In the genomic region with DNA sequence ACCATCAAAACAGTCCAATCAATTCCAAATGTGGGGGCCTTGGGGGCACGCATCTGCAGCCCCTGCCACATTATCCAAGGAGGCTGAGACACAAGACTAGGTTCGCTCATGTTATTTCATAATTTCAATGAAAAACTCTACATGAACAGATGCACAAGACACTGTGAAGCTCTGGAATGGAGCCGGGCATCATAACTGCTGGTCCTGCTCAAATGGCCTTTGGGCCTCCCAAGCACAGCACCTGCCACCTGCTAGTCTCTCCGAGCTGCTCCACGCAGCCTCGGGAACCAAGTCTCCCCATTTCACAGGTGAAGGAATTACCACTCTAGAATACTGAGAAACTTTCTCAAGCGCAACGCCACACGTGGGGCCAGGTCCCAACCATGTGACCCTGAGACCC, we compare ENCODE assay signal across 13 cellular contexts. TPM values are rescaled to one million over a fixed set of nuclear protein-coding genes. Genes with fewer than 3 reads are reported as not detected.
DNase-seq lines count a peak whose midpoint lies in the region; ATAC-seq and TF ChIP-seq lines count a peak whose summit lies in the region.
"Had no signal": no experiment of that assay in that cellular context is flagged by ENCODE, and none has a peak within 500 bp of the region (broad histone marks: within the 10 kb centered on the region; RNA-seq: fewer than 3 reads in every experiment).

No MANE protein-coding gene starts in this region.

- H3K27me3 ChIP-seq in breast epithelium (no peaks in the 10 kb centered on the region), muscle layer of colon (ENCODE audit: control insufficient read depth in 1 of 2, insufficient read depth in 2 of 2, low read length in 2 of 2) (no peaks in the 10 kb centered on the region)

- no peak for DNase-seq in MCF 10A (ENCODE audit: unreplicated experiment)
- DNase-seq in breast epithelium (ENCODE audit: low spot score in 2 of 2) = no peak
- peak; percentile 32 for DNase-seq in activated CD8-positive, alpha-beta memory T cell treated with anti-CD3 and anti-CD28 coated beads, Interleukin-2, amount 10 ng/mL, durations not matched to agents 7 days and 5 days
- no peak for DNase-seq in stimulated activated CD4-positive, alpha-beta T cell treated with anti-CD3 and anti-CD28 coated beads, Interleukin-4, amount 100 ng/mL, for 24 hours
- no peak for DNase-seq in islet precursor cell
- DNase-seq: Caco-2; CD4-positive, alpha-beta T cell; GM23248; HCEC 1CT had no signal

- H3K4me1 ChIP-seq in breast epithelium = no peaks in the 10 kb centered on the region
- H3K4me1 ChIP-seq in muscle layer of colon (ENCODE audit: insufficient read depth, low read length) = peaks cover 15% of the 10 kb centered on the region
- H3K4me1 ChIP-seq: Caco-2 had no signal

- H3K9me3 Mint-ChIP-seq in MCF 10A (ENCODE audit: unreplicated experiment) = no peaks in the 10 kb centered on the region
- H3K9me3 Mint-ChIP-seq in activated CD8-positive, alpha-beta memory T cell treated with anti-CD3 and anti-CD28 coated beads, Interleukin-2, amount 10 ng/mL, durations not matched to agents 7 days and 5 days (ENCODE audit: low read depth) = no peaks in the 10 kb centered on the region
- H3K9me3 Mint-ChIP-seq: CD4-positive, alpha-beta T cell; IgD-negative memory B cell had no signal

- H3K9me3 ChIP-seq in breast epithelium (no peaks in the 10 kb centered on the region), muscle layer of colon (ENCODE audit: low read length) (no peaks in the 10 kb centered on the region)
- H3K9me3 ChIP-seq: Caco-2 had no signal

- TF ChIP-seq POLR2A in breast epithelium (IDR thresholded peaks at IDR 0.05) = no peak

- POLR2A ChIA-PET in MCF 10A (lab: Yijun Ruan, JAX) = interaction anchor here (0.6 kb wide), 2 partner anchors 12 to 203 kb away, joined by 3 read pairs; no protein-coding TSS in a partner anchor

- ATAC-seq in activated CD8-positive, alpha-beta memory T cell treated with anti-CD3 and anti-CD28 coated beads, Interleukin-2, amount 10 ng/mL, durations not matched to agents 7 days and 5 days = no peak
- ATAC-seq in GM21576 (IDR thresholded peaks at IDR 0.05; ENCODE audit: unreplicated experiment) = no peak

- intact Hi-C loops in MCF 10A (cut with micrococcal nuclease) (no loop called here), breast epithelium (cut with DNase I; ENCODE audit: low total_unique reads) (no loop called here)

- H3K27ac ChIP-seq in breast epithelium (no peak overlapping the region), muscle layer of colon (ENCODE audit: low read depth, low read length) (peak overlapping the region; percentile 16)
- H3K27ac ChIP-seq: C4-2B, GM23248 had no signal

- no peak overlapping the region for H3K4me3 Mint-ChIP-seq in MCF 10A (ENCODE audit: unreplicated experiment)
- H3K4me3 Mint-ChIP-seq in activated CD8-positive, alpha-beta memory T cell treated with anti-CD3 and anti-CD28 coated beads, Interleukin-2, amount 10 ng/mL, durations not matched to agents 7 days and 5 days = no peak overlapping the region
- H3K4me3 Mint-ChIP-seq: CD4-positive, alpha-beta T cell; IgD-negative memory B cell had no signal

- H3K36me3 ChIP-seq in breast epithelium (no peaks in the 10 kb centered on the region), muscle layer of colon (ENCODE audit: insufficient read depth, low read length) (peaks cover 26% of the 10 kb centered on the region)

- H3K36me3 Mint-ChIP-seq in MCF 10A (ENCODE audit: insufficient read depth, unreplicated experiment) = peaks cover 73% of the 10 kb centered on the region
- H3K36me3 Mint-ChIP-seq in activated CD8-positive, alpha-beta memory T cell treated with anti-CD3 and anti-CD28 coated beads, Interleukin-2, amount 10 ng/mL, durations not matched to agents 7 days and 5 days = peaks cover 13% of the 10 kb centered on the region
- H3K36me3 Mint-ChIP-seq: IgD-negative memory B cell had no signal

- H3K4me3 ChIP-seq in breast epithelium = no peak overlapping the region
- no peak overlapping the region for H3K4me3 ChIP-seq in muscle layer of colon (ENCODE audit: low read depth in 1 of 2, low read length in 2 of 2)
- H3K4me3 ChIP-seq: GM23248 had no signal

- peak overlapping the region; percentile 57 for H3K27ac Mint-ChIP-seq in MCF 10A (ENCODE audit: low read depth, unreplicated experiment)
- H3K27ac Mint-ChIP-seq in activated CD8-positive, alpha-beta memory T cell treated with anti-CD3 and anti-CD28 coated beads, Interleukin-2, amount 10 ng/mL, durations not matched to agents 7 days and 5 days = no peak overlapping the region
- H3K27ac Mint-ChIP-seq: CD4-positive, alpha-beta T cell had no signal

- H3K27me3 Mint-ChIP-seq in MCF 10A (ENCODE audit: insufficient read depth, unreplicated experiment) = no peaks in the 10 kb centered on the region
- H3K27me3 Mint-ChIP-seq in activated CD8-positive, alpha-beta memory T cell treated with anti-CD3 and anti-CD28 coated beads, Interleukin-2, amount 10 ng/mL, durations not matched to agents 7 days and 5 days = no peaks in the 10 kb centered on the region
- H3K27me3 Mint-ChIP-seq: CD4-positive, alpha-beta T cell; IgD-negative memory B cell had no signal

- no peak overlapping the region for H3K9ac ChIP-seq in muscle layer of colon (ENCODE audit: low read length)
- H3K9ac ChIP-seq: GM23248 had no signal

- no TSS peak for BruUV-seq in MCF 10A (replicated peaks; lab: Mats Ljungman, UMichigan)

- no peaks in the 10 kb centered on the region for H3K4me1 Mint-ChIP-seq in MCF 10A (ENCODE audit: insufficient read depth, unreplicated experiment)
- H3K4me1 Mint-ChIP-seq in activated CD8-positive, alpha-beta memory T cell treated with anti-CD3 and anti-CD28 coated beads, Interleukin-2, amount 10 ng/mL, durations not matched to agents 7 days and 5 days = no peaks in the 10 kb centered on the region

- CTCF ChIA-PET in MCF 10A (lab: Yijun Ruan, JAX) = interaction anchor here (0.9 kb wide), 1 partner anchor 11 kb away, joined by 4 read pairs; no protein-coding TSS in a partner anchor
- CTCF ChIA-PET in activated CD8-positive, alpha-beta memory T cell treated with anti-CD3 and anti-CD28 coated beads, Interleukin-2, amount 10 ng/mL, durations not matched to agents 7 days and 5 days (lab: Charles Lee) = no interaction called here

- TF ChIP-seq CTCF in MCF 10A (IDR thresholded peaks at IDR 0.05; ENCODE audit: unreplicated experiment) (no peak), breast epithelium (IDR thresholded peaks at IDR 0.05) (no peak)

RNA-seq across cellular contexts. Expression of gene CARS2, which starts 16.9 kb away (rescaled TPM):
- total RNA-seq in MCF 10A (2022) = 104 and 121 TPM in 2 replicates
- 10 to 100 TPM; 59.8 to 79.8 (median 61.6) TPM for total RNA-seq in breast epithelium
- 10 to 100 TPM; 72.0 to 75.9 TPM for total RNA-seq in activated CD8-positive, alpha-beta memory T cell treated with anti-CD3 and anti-CD28 coated beads, Interleukin-2, amount 10 ng/mL, durations not matched to agents 7 days and 5 days

RNA-seq across cellular contexts. Expression of gene ING1, which starts 24.5 kb away (rescaled TPM):
- total RNA-seq in MCF 10A (2022) (7.4 and 10.0 TPM in 2 replicates), breast epithelium (10 to 100 TPM; 21.0 to 26.1 (median 26.1) TPM)
- total RNA-seq in activated CD8-positive, alpha-beta memory T cell treated with anti-CD3 and anti-CD28 coated beads, Interleukin-2, amount 10 ng/mL, durations not matched to agents 7 days and 5 days = 10 to 100 TPM; 15.3 to 21.6 TPM
